In genomic region chr15:66711260-66711659, GRCh38 we compare ENCODE assay signal across 2 cellular contexts.
TF ChIP-seq lines count a peak whose summit lies in the region.

No MANE protein-coding gene starts in this region.

TF ChIP-seq in A549, 52 proteins besides CTCF, POLR2A, EP300 and RAD21:
- TF ChIP-seq EHF (CRISPR knock-in tag; IDR thresholded peaks at IDR 0.05) (no peak), POLR2AphosphoS2 (conservative IDR thresholded peaks at IDR 0.05; ENCODE audit: low read length) (0 out of 2 replicates have a peak, but pooled peaks have one; percentile 54), NR3C1 (IDR thresholded peaks at IDR 0.05) (no peak), CBX2 (IDR thresholded peaks at IDR 0.05; ENCODE audit: borderline replicate concordance, low read depth) (no peak), SREBF2 (IDR thresholded peaks at IDR 0.05) (no peak), HOXA7 (CRISPR knock-in tag; IDR thresholded peaks at IDR 0.05) (no peak), RCOR1 (IDR thresholded peaks at IDR 0.05; ENCODE audit: low read depth, low read length) (no peak), FOSL2 (IDR thresholded peaks at IDR 0.05) (no peak), FOSL2 (CRISPR knock-in tag; IDR thresholded peaks at IDR 0.05) (no peak), ZSCAN20 (CRISPR knock-in tag; IDR thresholded peaks at IDR 0.05) (no peak), EHMT2 (IDR thresholded peaks at IDR 0.05; ENCODE audit: low read depth) (no peak), MAX (IDR thresholded peaks at IDR 0.05) (no peak), BHLHE40 (IDR thresholded peaks at IDR 0.05; ENCODE audit: low read depth, low read length) (no peak), ZFP36 (IDR thresholded peaks at IDR 0.05; ENCODE audit: borderline replicate concordance, partially characterized antibody) (peak; percentile 50), RARB (CRISPR knock-in tag; IDR thresholded peaks at IDR 0.05) (peak; percentile 26; the same call in 1 of the 2 replicates), FOXS1 (CRISPR knock-in tag; IDR thresholded peaks at IDR 0.05) (no peak), SMC3 (IDR thresholded peaks at IDR 0.05) (no peak), JUNB (IDR thresholded peaks at IDR 0.05) (no peak), MAZ (IDR thresholded peaks at IDR 0.05; ENCODE audit: borderline replicate concordance, low read depth, low read length) (no peak), HOXB13 (CRISPR knock-in tag; IDR thresholded peaks at IDR 0.05; ENCODE audit: low read depth) (no peak), BCL3 (IDR thresholded peaks at IDR 0.05) (no peak), JUN (IDR thresholded peaks at IDR 0.05) (0 out of 5 replicates have a peak, but pooled peaks of 1 of the 2 experiments have one; percentile 29), NFE2L2 (conservative IDR thresholded peaks at IDR 0.05; ENCODE audit: low read length) (no peak), RNF2 (IDR thresholded peaks at IDR 0.05; ENCODE audit: borderline replicate concordance, low read depth) (no peak), E2F6 (IDR thresholded peaks at IDR 0.05; ENCODE audit: borderline replicate concordance, low read depth) (no peak), KDM5A (IDR thresholded peaks at IDR 0.05) (no peak), ELK1 (IDR thresholded peaks at IDR 0.05; ENCODE audit: low read depth, low read length) (no peak), RFX5 (IDR thresholded peaks at IDR 0.05) (no peak), HEYL (CRISPR knock-in tag; IDR thresholded peaks at IDR 0.05) (no peak), CBX8 (IDR thresholded peaks at IDR 0.05) (no peak), KDM1A (IDR thresholded peaks at IDR 0.05; ENCODE audit: low read depth) (peak; percentile 41; the same call in 1 of the 2 replicates), TP53 (CRISPR knock-in tag; IDR thresholded peaks at IDR 0.05) (no peak; the same call in 1 of the 2 replicates), HES2 (IDR thresholded peaks at IDR 0.05) (no peak)

TF ChIP-seq in H1, 55 proteins besides CTCF, POLR2A, EP300 and RAD21:
- TF ChIP-seq KDM1A (IDR thresholded peaks at IDR 0.05; ENCODE audit: borderline replicate concordance, low read length) (peak; percentile 51; the same call in 1 of the 2 replicates), SIX5 (IDR thresholded peaks at IDR 0.05; ENCODE audit: low read depth, low read length) (no peak)
TF ChIP-seq in H1: peak in this region for 1.
